ENCODE assay signal across 11 cellular contexts in the genomic region with DNA sequence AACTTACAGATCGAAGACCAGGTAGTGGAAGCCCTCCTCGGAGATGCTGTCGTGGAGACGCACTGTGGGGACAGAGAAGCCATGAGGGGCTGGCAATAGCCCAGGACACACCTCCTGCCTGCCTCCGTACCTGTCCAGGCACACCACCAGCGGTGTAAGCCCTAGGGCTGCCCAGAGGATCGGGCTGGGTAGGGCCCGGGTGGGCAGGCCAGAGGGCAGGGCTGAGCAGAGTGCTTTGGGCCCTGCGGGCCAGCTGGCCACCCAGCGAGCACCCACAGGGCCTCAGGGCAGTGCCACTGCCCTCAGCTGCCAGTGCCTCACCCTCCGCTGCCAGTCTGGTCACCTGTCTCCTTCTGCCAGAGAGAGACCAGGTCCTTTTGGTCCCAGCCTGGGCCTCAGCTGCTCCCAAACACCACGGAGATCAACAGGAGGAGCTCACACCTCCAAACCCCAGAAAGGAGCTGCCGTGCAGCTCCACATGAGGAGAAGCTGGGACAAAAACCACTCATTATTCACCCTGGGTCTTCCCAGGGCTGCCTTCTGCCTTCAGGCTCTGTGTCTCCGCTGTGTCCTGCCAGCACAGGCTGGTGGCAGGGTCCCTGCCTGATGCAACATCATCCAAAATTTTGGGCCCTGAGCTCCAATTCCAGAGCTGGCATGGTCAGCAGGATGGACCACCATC. TPM values are rescaled to one million over a fixed set of nuclear protein-coding genes. Genes with fewer than 3 reads are reported as not detected.
DNase-seq lines count a peak whose midpoint lies in the region; ATAC-seq and TF ChIP-seq lines count a peak whose summit lies in the region.
"Had no signal": no experiment of that assay in that cellular context is flagged by ENCODE, and none has a peak within 500 bp of the region (broad histone marks: within the 10 kb centered on the region; RNA-seq: fewer than 3 reads in every experiment).

No MANE protein-coding gene starts in this region.

- H3K27ac ChIP-seq in coronary artery (peak overlapping the region; percentile 81 to 88), vagina (peak overlapping the region; percentile 73)
- H3K27ac ChIP-seq: ovary had no signal

- DNase-seq in natural killer cell treated with Interleukin-12 subunit alpha and Interleukin-12 subunit beta and Interleukin-15 and Interleukin-18, amount 100 ng/mL, for 72 hours (ENCODE audit: low spot score): no peak
- DNase-seq in natural killer cell (no peak), coronary artery (ENCODE audit: low spot score) (no peak), myocyte (ENCODE audit: low read depth) (peak; percentile 82), vagina (ENCODE audit: extremely low spot score in 2 of 2) (no peak), AML-193 (lab: John Stamatoyannopoulos, UW) (no peak), NAMALWA (ENCODE audit: low spot score) (no peak), foreskin fibroblast (no peak)
- DNase-seq: NCI-H2081, SIG-M5 had no signal

- TF ChIP-seq POLR2A in vagina (IDR thresholded peaks at IDR 0.05): no peak

- H3K4me1 Mint-ChIP-seq in natural killer cell treated with Interleukin-12 subunit alpha and Interleukin-12 subunit beta and Interleukin-15 and Interleukin-18, amount 100 ng/mL, for 72 hours (ENCODE audit: low read depth in 2 of 2): peaks cover 35 to 39% of the 10 kb centered on the region in 2 donors
- peaks cover 15 to 43% of the 10 kb centered on the region in 2 donors for H3K4me1 Mint-ChIP-seq in natural killer cell

- no peaks in the 10 kb centered on the region for H3K9me3 ChIP-seq in vagina
- H3K9me3 ChIP-seq: ovary had no signal

- H3K4me1 ChIP-seq in vagina: peaks cover 59% of the 10 kb centered on the region

- TF ChIP-seq CTCF in natural killer cell (IDR thresholded peaks at IDR 0.05) (no peak), coronary artery (IDR thresholded peaks at IDR 0.05) (no peak), vagina (IDR thresholded peaks at IDR 0.05) (no peak), foreskin fibroblast (IDR thresholded peaks at IDR 0.05; ENCODE audit: low read depth, low read length) (no peak)

- H3K4me3 Mint-ChIP-seq in natural killer cell treated with Interleukin-12 subunit alpha and Interleukin-12 subunit beta and Interleukin-15 and Interleukin-18, amount 100 ng/mL, for 72 hours: no peak overlapping the region
- H3K4me3 Mint-ChIP-seq in natural killer cell: no peak overlapping the region

- no peaks in the 10 kb centered on the region for H3K36me3 ChIP-seq in vagina
- H3K36me3 ChIP-seq: ovary had no signal

- ATAC-seq in natural killer cell treated with Interleukin-12 subunit alpha and Interleukin-12 subunit beta and Interleukin-15 and Interleukin-18, amount 100 ng/mL, for 72 hours: no peak
- no peak for ATAC-seq in natural killer cell

- no peaks in the 10 kb centered on the region for H3K9me3 Mint-ChIP-seq in natural killer cell treated with Interleukin-12 subunit alpha and Interleukin-12 subunit beta and Interleukin-15 and Interleukin-18, amount 100 ng/mL, for 72 hours
- H3K9me3 Mint-ChIP-seq in natural killer cell: no peaks in the 10 kb centered on the region

- H3K27me3 ChIP-seq in vagina: no peaks in the 10 kb centered on the region
- H3K27me3 ChIP-seq: ovary had no signal

- peak overlapping the region; percentile 61 to 84 for H3K27ac Mint-ChIP-seq in natural killer cell treated with Interleukin-12 subunit alpha and Interleukin-12 subunit beta and Interleukin-15 and Interleukin-18, amount 100 ng/mL, for 72 hours
- H3K27ac Mint-ChIP-seq in natural killer cell: peak overlapping the region in 1 of 2 donors; percentile 93

- H3K4me3 ChIP-seq in coronary artery (no peak overlapping the region), vagina (no peak overlapping the region), foreskin fibroblast (ENCODE audit: low read depth in 1 of 2, low read length in 2 of 2) (no peak overlapping the region)
- H3K4me3 ChIP-seq: ovary had no signal

- intact Hi-C loops in natural killer cell (cut with micrococcal nuclease): no loop called here
- intact Hi-C loops in vagina (cut with DNase I): no loop called here

- no peaks in the 10 kb centered on the region for H3K27me3 Mint-ChIP-seq in natural killer cell treated with Interleukin-12 subunit alpha and Interleukin-12 subunit beta and Interleukin-15 and Interleukin-18, amount 100 ng/mL, for 72 hours
- no peaks in the 10 kb centered on the region for H3K27me3 Mint-ChIP-seq in natural killer cell (ENCODE audit: low read depth in 2 of 2)

- H3K36me3 Mint-ChIP-seq in natural killer cell treated with Interleukin-12 subunit alpha and Interleukin-12 subunit beta and Interleukin-15 and Interleukin-18, amount 100 ng/mL, for 72 hours: no peaks in the 10 kb centered on the region
- H3K36me3 Mint-ChIP-seq in natural killer cell: no peaks in the 10 kb centered on the region

RNA-seq across cellular contexts. Expression of a gene that starts 58.2 kb away (rescaled TPM):
- 10 to 100 TPM; 93.1 to 99.3 TPM for total RNA-seq in natural killer cell treated with Interleukin-12 subunit alpha and Interleukin-12 subunit beta and Interleukin-15 and Interleukin-18, amount 100 ng/mL, for 72 hours
- total RNA-seq in natural killer cell: 100 to 1,000 TPM in 1 of 3 donors, 10 to 100 TPM in 2; 72.4 to 107 (median 87.1) TPM
- 153 and 155 TPM in 2 replicates for total RNA-seq in myocyte
- polyA plus RNA-seq in myocyte (2012): 268 TPM
- total RNA-seq in vagina: 47.6 TPM
